ENCODE assay signal across 9 cellular contexts in genomic region chr2:98607741-98608117, GRCh38. TPM values are rescaled to one million over a fixed set of nuclear protein-coding genes. Genes with fewer than 3 reads are reported as not detected.
DNase-seq lines count a peak whose midpoint lies in the region; ATAC-seq, FAIRE-seq and TF ChIP-seq lines count a peak whose summit lies in the region.
"Had no signal": no experiment of that assay in that cellular context is flagged by ENCODE, and none has a peak within 500 bp of the region (broad histone marks: within the 10 kb centered on the region; RNA-seq: fewer than 3 reads in every experiment).

No MANE protein-coding gene starts in this region.

- no peaks in the 10 kb centered on the region for H3K9me3 ChIP-seq in right atrium auricular region

- peak; percentile 2 for ATAC-seq in activated CD8-positive, alpha-beta T cell treated with anti-CD3 and anti-CD28 coated beads, Interleukin-2, amount 10 ng/mL, durations not matched to agents 7 days and 5 days
- no peak for ATAC-seq in GM18520 (IDR thresholded peaks at IDR 0.05; ENCODE audit: unreplicated experiment)
- no peak for ATAC-seq in GM18505 (IDR thresholded peaks at IDR 0.05; ENCODE audit: unreplicated experiment)

- H3K27me3 Mint-ChIP-seq in T-helper 2 cell treated with Interferon-gamma antibody and Interleukin-4, amounts not matched to agents 5 μg/mL and 100 μg/mL, for 36 hours (ENCODE audit: low read depth): no peaks in the 10 kb centered on the region
- H3K27me3 Mint-ChIP-seq in activated CD8-positive, alpha-beta T cell treated with anti-CD3 and anti-CD28 coated beads, Interleukin-2, amount 10 ng/mL, durations not matched to agents 7 days and 5 days (ENCODE audit: low read depth): no peaks in the 10 kb centered on the region

- H3K4me3 ChIP-seq in right atrium auricular region (peak overlapping the region; percentile 74 to 93), skeletal muscle cell (ENCODE audit: low read depth, low read length) (peak overlapping the region; percentile 90)

- H3K4me1 Mint-ChIP-seq in T-helper 2 cell treated with Interferon-gamma antibody and Interleukin-4, amounts not matched to agents 5 μg/mL and 100 μg/mL, for 36 hours (ENCODE audit: low read depth): peaks cover 44% of the 10 kb centered on the region
- peaks cover 58% of the 10 kb centered on the region for H3K4me1 Mint-ChIP-seq in activated CD8-positive, alpha-beta T cell treated with anti-CD3 and anti-CD28 coated beads, Interleukin-2, amount 10 ng/mL, durations not matched to agents 7 days and 5 days (ENCODE audit: low read depth)

- peak overlapping the region; percentile 90 for H3K4me3 Mint-ChIP-seq in T-helper 2 cell treated with Interferon-gamma antibody and Interleukin-4, amounts not matched to agents 5 μg/mL and 100 μg/mL, for 36 hours
- peak overlapping the region; percentile 91 for H3K4me3 Mint-ChIP-seq in activated CD8-positive, alpha-beta T cell treated with anti-CD3 and anti-CD28 coated beads, Interleukin-2, amount 10 ng/mL, durations not matched to agents 7 days and 5 days

- CTCF ChIA-PET in activated CD8-positive, alpha-beta T cell treated with anti-CD3 and anti-CD28 coated beads, Interleukin-2, amount 10 ng/mL, durations not matched to agents 7 days and 5 days (lab: Charles Lee): interaction anchor here (1.6 to 2.4 kb wide), 2 partner anchors 42 to 228 kb away, joined by 7 read pairs; no protein-coding TSS in a partner anchor

- H3K36me3 ChIP-seq in right atrium auricular region: peaks cover 28% of the 10 kb centered on the region

- DNase-seq in T-helper 2 cell treated with Interferon-gamma antibody and Interleukin-4, amounts not matched to agents 5 μg/mL and 100 μg/mL, for 36 hours (ENCODE audit: low spot score): no peak
- DNase-seq in T-helper 2 cell: no peak
- no peak for DNase-seq in activated CD8-positive, alpha-beta T cell treated with anti-CD3 and anti-CD28 coated beads, Interleukin-2, amount 10 ng/mL, durations not matched to agents 7 days and 5 days
- DNase-seq in right atrium auricular region (ENCODE audit: low spot score): no peak
- no peak for DNase-seq in skeletal muscle cell (ENCODE audit: low read depth)
- no peak for DNase-seq in urothelium cell line (ENCODE audit: low spot score)

- peak overlapping the region; percentile 95 for H3K27ac Mint-ChIP-seq in T-helper 2 cell treated with Interferon-gamma antibody and Interleukin-4, amounts not matched to agents 5 μg/mL and 100 μg/mL, for 36 hours
- peak overlapping the region; percentile 95 for H3K27ac Mint-ChIP-seq in activated CD8-positive, alpha-beta T cell treated with anti-CD3 and anti-CD28 coated beads, Interleukin-2, amount 10 ng/mL, durations not matched to agents 7 days and 5 days

- H3K36me3 Mint-ChIP-seq in T-helper 2 cell treated with Interferon-gamma antibody and Interleukin-4, amounts not matched to agents 5 μg/mL and 100 μg/mL, for 36 hours (ENCODE audit: low read depth): peaks cover 19% of the 10 kb centered on the region
- H3K36me3 Mint-ChIP-seq in activated CD8-positive, alpha-beta T cell treated with anti-CD3 and anti-CD28 coated beads, Interleukin-2, amount 10 ng/mL, durations not matched to agents 7 days and 5 days (ENCODE audit: low read depth): peaks cover 25% of the 10 kb centered on the region

- no peaks in the 10 kb centered on the region for H3K27me3 ChIP-seq in right atrium auricular region

- no peak for TF ChIP-seq CTCF in right atrium auricular region (IDR thresholded peaks at IDR 0.05)

- POLR2A ChIA-PET in activated CD8-positive, alpha-beta T cell treated with anti-CD3 and anti-CD28 coated beads, Interleukin-2, amount 10 ng/mL, durations not matched to agents 7 days and 5 days (lab: Charles Lee): interaction anchor here (0.7 kb wide), 1 partner anchor 50 kb away, joined by 3 read pairs; no protein-coding TSS in a partner anchor

- FAIRE-seq in urothelium cell line (lab: Jason Lieb, UNC): no peak
- FAIRE-seq: endometrium had no signal

- no peaks in the 10 kb centered on the region for H3K9me3 Mint-ChIP-seq in T-helper 2 cell treated with Interferon-gamma antibody and Interleukin-4, amounts not matched to agents 5 μg/mL and 100 μg/mL, for 36 hours
- no peaks in the 10 kb centered on the region for H3K9me3 Mint-ChIP-seq in activated CD8-positive, alpha-beta T cell treated with anti-CD3 and anti-CD28 coated beads, Interleukin-2, amount 10 ng/mL, durations not matched to agents 7 days and 5 days (ENCODE audit: insufficient read depth)

- H3K27ac ChIP-seq in right atrium auricular region: peak overlapping the region; percentile 95

- no peak for TF ChIP-seq POLR2A in GM18505 (IDR thresholded peaks at IDR 0.05; ENCODE audit: borderline replicate concordance, extremely low read depth, insufficient read depth, insufficient read length)

- peaks cover 0 to 49% of the 10 kb centered on the region in 2 donors for H3K4me1 ChIP-seq in right atrium auricular region

RNA-seq across cellular contexts. Expression of gene COA5, which starts 0.6 kb away (rescaled TPM):
- total RNA-seq in activated CD8-positive, alpha-beta T cell treated with anti-CD3 and anti-CD28 coated beads, Interleukin-2, amount 10 ng/mL, durations not matched to agents 7 days and 5 days: 10 to 100 TPM; 18.8 to 21.8 TPM
- total RNA-seq in right atrium auricular region: 10 to 100 TPM; 19.8 to 22.3 TPM

RNA-seq across cellular contexts. Expression of gene UNC50, which starts 0.7 kb away (rescaled TPM):
- total RNA-seq in activated CD8-positive, alpha-beta T cell treated with anti-CD3 and anti-CD28 coated beads, Interleukin-2, amount 10 ng/mL, durations not matched to agents 7 days and 5 days: 10 to 100 TPM; 25.5 to 26.1 TPM
- total RNA-seq in right atrium auricular region: 10 to 100 TPM; 30.4 to 35.3 TPM
